Comparison of ENCODE assay signal across 8 cellular contexts in the genomic region with DNA sequence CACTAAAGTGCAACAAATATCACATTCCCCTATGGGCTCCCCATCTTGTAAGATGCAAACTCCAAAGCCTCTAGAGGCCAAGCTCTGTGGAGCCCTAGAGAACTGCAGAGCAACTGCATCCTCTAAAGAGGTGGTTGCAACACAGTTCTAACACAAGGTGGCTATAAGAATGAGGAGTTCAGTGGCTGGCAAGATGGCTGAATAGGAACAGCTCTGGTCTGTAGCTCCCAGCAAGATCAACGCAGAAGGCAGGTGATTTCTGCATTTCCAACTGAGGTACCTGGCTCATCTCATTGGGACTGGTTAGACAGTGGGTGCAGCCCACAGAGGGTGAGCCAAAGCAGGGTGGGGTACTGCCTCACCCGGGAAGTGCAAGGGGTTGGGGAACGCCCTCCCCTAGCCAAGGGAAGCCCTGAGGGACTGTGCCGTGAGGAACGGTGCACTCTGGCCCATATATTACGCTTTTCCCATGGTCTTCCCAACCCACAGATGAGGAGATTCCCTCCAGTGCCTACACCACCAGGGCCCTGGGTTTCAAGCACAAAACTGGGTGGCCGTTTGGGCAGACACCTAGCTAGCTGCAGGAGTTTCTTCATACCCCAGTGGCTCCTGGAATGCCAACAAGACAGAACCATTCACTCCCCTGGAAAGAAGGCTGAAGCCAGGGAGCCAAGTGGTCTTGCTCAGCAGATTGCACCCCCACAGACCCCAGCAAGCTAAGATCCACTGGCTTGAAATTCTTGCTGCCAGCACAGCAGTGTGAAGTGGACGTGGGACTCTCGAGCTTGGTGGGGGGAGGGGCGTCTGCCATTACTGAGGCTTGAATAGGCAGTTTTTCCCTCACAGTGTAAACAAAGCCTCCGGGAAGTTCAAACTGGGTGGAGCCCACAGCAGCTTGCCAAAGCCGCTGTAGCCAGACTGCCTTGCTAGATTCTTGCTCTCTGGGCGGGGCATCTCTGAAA.
DNase-seq lines count a peak whose midpoint lies in the region; ATAC-seq and TF ChIP-seq lines count a peak whose summit lies in the region.
"Not testable (repeated sequence)": the region's sequence is repeated elsewhere in the genome, so short reads cannot be mapped to it uniquely, and the experiment has no call there.

No MANE protein-coding gene starts in this region.

- peaks cover 16% of the 10 kb centered on the region for H3K36me3 Mint-ChIP-seq in WTC11
- not testable (repeated sequence) for H3K36me3 Mint-ChIP-seq in neural progenitor cell

- DNase-seq in ELF-1 (ENCODE audit: low read depth, low spot score) (peak; percentile 89), NCI-H146 (lab: John Stamatoyannopoulos, UW) (peak; percentile 34), NCI-H748 treated with DMSO at 0.1 percent for 48 hours (lab: John Stamatoyannopoulos, UW) (peak; percentile 83), WTC11 (ENCODE audit: low spot score) (peak; percentile 38), iris pigment epithelial cell (ENCODE audit: low read depth) (peak; percentile 63), neural progenitor cell (ENCODE audit: low spot score) (peak; percentile 55), transverse colon (peak; percentile 82)

- 34 to 42% methylated on average over 13 of the region's 13 CpGs for WGBS in esophagus, 2 donors
- 58% methylated on average over 13 of the region's 13 CpGs; no CpG with 5 or more reads in 1 of the 2 donors for WGBS in transverse colon (ENCODE audit: low coverage in 1 of 2), 2 donors

- H4K20me1 ChIP-seq in neural progenitor cell (ENCODE audit: low read depth) = not testable (repeated sequence)

- not testable (repeated sequence) for H3K27ac Mint-ChIP-seq in WTC11
- peak overlapping the region; percentile 25 for H3K27ac Mint-ChIP-seq in neural progenitor cell

- POLR2A ChIA-PET in WTC11 (lab: Charles Lee) = not testable (repeated sequence)

- not testable (repeated sequence) for H3K9ac ChIP-seq in neural progenitor cell

- not testable (repeated sequence) for H3K4me3 ChIP-seq in esophagus (ENCODE audit: low read depth in 1 of 2, low read length in 2 of 2); neural progenitor cell; transverse colon

- H3K4me1 ChIP-seq in esophagus (ENCODE audit: control insufficient read depth in 2 of 2, insufficient read depth in 2 of 2, low read length in 1 of 2); neural progenitor cell: not testable (repeated sequence)
- peaks cover 3 to 12% (median 9%) of the 10 kb centered on the region in 4 donors for H3K4me1 ChIP-seq in transverse colon

- not testable (repeated sequence) for TF ChIP-seq CTCF in WTC11 (IDR thresholded peaks at IDR 0.05); neural progenitor cell (IDR thresholded peaks at IDR 0.05); transverse colon (IDR thresholded peaks at IDR 0.05)

- H2AFZ ChIP-seq in neural progenitor cell (replicated peaks) = peak overlapping the region; percentile 77

- H3K36me3 ChIP-seq in esophagus (ENCODE audit: control insufficient read depth in 2 of 2, insufficient read depth in 2 of 2, low read length in 1 of 2); neural progenitor cell; transverse colon: not testable (repeated sequence)

- H3K79me2 ChIP-seq in neural progenitor cell (ENCODE audit: low read depth) = not testable (repeated sequence)

- TF ChIP-seq POLR2A in transverse colon (IDR thresholded peaks at IDR 0.05) = not testable (repeated sequence)

- H3F3A ChIP-seq in neural progenitor cell (ENCODE audit: low read depth) = not testable (repeated sequence)

- CTCF ChIA-PET in WTC11 (lab: Charles Lee) = interaction anchor here (0.6 to 1.3 kb wide), 2 partner anchors 41 to 82 kb away, joined by 3 read pairs; no protein-coding TSS in a partner anchor

- not testable (repeated sequence) for H3K9me3 ChIP-seq in esophagus (ENCODE audit: control insufficient read depth in 2 of 2, insufficient read depth in 1 of 2, low read depth in 1 of 2, low read length in 1 of 2); neural progenitor cell (ENCODE audit: low read depth); transverse colon

- not testable (repeated sequence) for H3K27me3 ChIP-seq in esophagus (ENCODE audit: control insufficient read depth in 1 of 2, insufficient read depth in 2 of 2, low read length in 2 of 2); neural progenitor cell; transverse colon

- not testable (repeated sequence) for H3K27me3 Mint-ChIP-seq in WTC11 (ENCODE audit: low read depth); neural progenitor cell (ENCODE audit: insufficient read depth, low read depth)

- TF ChIP-seq EP300 in transverse colon (IDR thresholded peaks at IDR 0.05; ENCODE audit: low read depth) = not testable (repeated sequence)

- peak overlapping the region; percentile 42 for H3K4me2 ChIP-seq in neural progenitor cell

- H3K9me3 Mint-ChIP-seq in WTC11 (peaks cover 42% of the 10 kb centered on the region), neural progenitor cell (peaks cover 17% of the 10 kb centered on the region)

- peak; percentile 80 for ATAC-seq in WTC11

- peaks cover 13% of the 10 kb centered on the region for H3K4me1 Mint-ChIP-seq in WTC11
- not testable (repeated sequence) for H3K4me1 Mint-ChIP-seq in neural progenitor cell

- peak overlapping the region; percentile 35 to 92 for H3K27ac ChIP-seq in esophagus (ENCODE audit: low read depth in 2 of 2, low read length in 1 of 2)
- H3K27ac ChIP-seq in neural progenitor cell = not testable (repeated sequence)
- H3K27ac ChIP-seq in transverse colon = peak overlapping the region in 3 of 4 donors; percentile 8 to 41 (median 37)

- not testable (repeated sequence) for H3K4me3 Mint-ChIP-seq in WTC11, neural progenitor cell

- intact Hi-C loops in transverse colon (cut with DNase I; ENCODE audit: low total_unique reads) = not testable (repeated sequence)

- in situ Hi-C loops in transverse colon (cut with MboI; ENCODE audit: low pct_ligation_motif_present in 1 of 4, low pct_unique_long_range_greater_than_20kb in 1 of 4, low sequenced_read_pairs in 3 of 4) = not testable (repeated sequence)

Comparison
In these comparisons a context has a peak if more than half of its experiments do, and no peak if none do; other contexts are left out.
1. DNase-seq: peak in every context shown above with its lines; median percentile 89 in ELF-1; 83 in NCI-H748 treated with DMSO at 0.1 percent for 48 hours; 82 in transverse colon; 63 in iris pigment epithelial cell; 55 in neural progenitor cell; 38 in WTC11; 34 in NCI-H146.